In genomic region chr15:75449585-75450306, GRCh38 we compare ENCODE assay signal across 8 cellular contexts. TPM values are rescaled to one million over a fixed set of nuclear protein-coding genes. Genes with fewer than 3 reads are reported as not detected.
A peak's percentile ranks its signal among the peaks of the same experiment; 100 is the strongest.
DNase-seq lines count a peak whose midpoint lies in the region; ATAC-seq and TF ChIP-seq lines count a peak whose summit lies in the region.

No MANE protein-coding gene starts in this region.

- peaks cover 0 to 44% (median 35%) of the 10 kb centered on the region in 4 donors for H3K4me1 ChIP-seq in sigmoid colon

- peak overlapping the region; percentile 96 for H3K27ac Mint-ChIP-seq in T-helper 17 cell

- no peak for DNase-seq in GM12865 (ENCODE audit: low read depth)
- no peak for DNase-seq in T-helper 17 cell
- no peak for DNase-seq in fibroblast of villous mesenchyme (ENCODE audit: low read depth)
- no peak for DNase-seq in sigmoid colon
- no peak for DNase-seq in Kasumi-1 (lab: John Stamatoyannopoulos, UW)
- DNase-seq in RKO (ENCODE audit: low spot score): no peak
- DNase-seq in D341Med (ENCODE audit: low spot score): no peak

- H3K4me1 Mint-ChIP-seq in T-helper 17 cell: peaks cover 52% of the 10 kb centered on the region

- no peak for TF ChIP-seq POLR2A in sigmoid colon (IDR thresholded peaks at IDR 0.05)

- no peaks in the 10 kb centered on the region for H3K36me3 Mint-ChIP-seq in T-helper 17 cell (ENCODE audit: low read depth)

- no peak for ATAC-seq in T-helper 17 cell
- ATAC-seq in GM21528 (IDR thresholded peaks at IDR 0.05; ENCODE audit: low FRiP score, unreplicated experiment): no peak

- no peaks in the 10 kb centered on the region for H3K9me3 ChIP-seq in T-helper 17 cell (ENCODE audit: control insufficient read depth, low read length, poor library complexity, severe bottlenecking)
- H3K9me3 ChIP-seq in sigmoid colon: no peaks in the 10 kb centered on the region

- H3K27me3 Mint-ChIP-seq in T-helper 17 cell: no peaks in the 10 kb centered on the region

- H3K27me3 ChIP-seq in sigmoid colon: no peaks in the 10 kb centered on the region

- TF ChIP-seq EP300 in sigmoid colon (IDR thresholded peaks at IDR 0.05): no peak

- peak overlapping the region; percentile 98 to 100 (median 100) for H3K27ac ChIP-seq in sigmoid colon

- 13 to 46% methylated on average over 14 of the region's 14 CpGs for WGBS in sigmoid colon, 2 donors

- TF ChIP-seq CTCF in GM12865 (IDR thresholded peaks at IDR 0.05; ENCODE audit: insufficient read depth, low read depth, low read length, missing control alignments) (no peak), fibroblast of villous mesenchyme (IDR thresholded peaks at IDR 0.05; ENCODE audit: insufficient read depth, low read depth, low read length) (no peak), sigmoid colon (IDR thresholded peaks at IDR 0.05) (no peak)

- intact Hi-C loops in sigmoid colon (cut with DNase I): loop anchor here (1.0 to 10.0 kb wide), 6 partner anchors 82 to 1455 kb away; partner anchors contain the start of genes C15orf39, IMP3, PML and PTPN9

- H3K4me3 Mint-ChIP-seq in T-helper 17 cell: peak overlapping the region; percentile 98

- H3K36me3 ChIP-seq in sigmoid colon: peaks cover 0 to 6% (median 0%) of the 10 kb centered on the region in 4 donors

- H3K4me3 ChIP-seq in GM12865 (ENCODE audit: low read depth, low read length) (peak overlapping the region; percentile 91), fibroblast of villous mesenchyme (ENCODE audit: low read depth, low read length) (peak overlapping the region; percentile 94), sigmoid colon (peak overlapping the region; percentile 81 to 88 (median 87))

RNA-seq across cellular contexts. Expression of gene SIN3A, which starts 1.7 kb away (rescaled TPM):
- total RNA-seq in T-helper 17 cell (100 to 1,000 TPM; 166 to 169 TPM), fibroblast of villous mesenchyme (29.0 and 35.0 TPM in 2 replicates), sigmoid colon (10 to 100 TPM; 34.6 to 41.8 (median 39.3) TPM)
- 10 to 100 TPM in 1 of 3 donors, 1 to 10 TPM in 2; 7.9 to 24.2 (median 9.0) TPM for polyA plus RNA-seq in sigmoid colon
